2 cellular contexts compared by ENCODE assay signal in the genomic region with DNA sequence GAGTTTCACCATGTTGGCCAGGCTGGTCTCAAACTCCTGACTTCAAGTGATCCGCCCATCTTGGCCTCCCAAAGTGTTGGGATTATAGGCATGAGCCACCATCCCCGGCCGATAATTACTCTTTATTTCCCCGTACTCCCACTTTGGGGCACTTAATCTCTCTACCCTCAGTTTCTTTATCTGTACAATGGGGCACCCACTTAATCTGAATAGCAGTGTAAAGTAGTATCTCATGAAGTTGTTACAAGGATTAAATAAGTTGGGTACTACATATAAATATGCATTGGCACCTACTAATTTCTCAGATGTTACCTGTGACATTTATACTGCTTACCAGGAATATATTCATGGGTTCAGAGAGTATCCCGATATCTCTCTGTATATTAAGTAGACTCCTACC.
TF ChIP-seq lines count a peak whose summit lies in the region.

No MANE protein-coding gene starts in this region.

TF ChIP-seq in HepG2, 621 proteins besides CTCF, POLR2A, EP300 and RAD21:
- peak; percentile 61 for TF ChIP-seq ZNF629 (CRISPR knock-in tag; conservative IDR thresholded peaks at IDR 0.05)
- TF ChIP-seq, protein P1, sequence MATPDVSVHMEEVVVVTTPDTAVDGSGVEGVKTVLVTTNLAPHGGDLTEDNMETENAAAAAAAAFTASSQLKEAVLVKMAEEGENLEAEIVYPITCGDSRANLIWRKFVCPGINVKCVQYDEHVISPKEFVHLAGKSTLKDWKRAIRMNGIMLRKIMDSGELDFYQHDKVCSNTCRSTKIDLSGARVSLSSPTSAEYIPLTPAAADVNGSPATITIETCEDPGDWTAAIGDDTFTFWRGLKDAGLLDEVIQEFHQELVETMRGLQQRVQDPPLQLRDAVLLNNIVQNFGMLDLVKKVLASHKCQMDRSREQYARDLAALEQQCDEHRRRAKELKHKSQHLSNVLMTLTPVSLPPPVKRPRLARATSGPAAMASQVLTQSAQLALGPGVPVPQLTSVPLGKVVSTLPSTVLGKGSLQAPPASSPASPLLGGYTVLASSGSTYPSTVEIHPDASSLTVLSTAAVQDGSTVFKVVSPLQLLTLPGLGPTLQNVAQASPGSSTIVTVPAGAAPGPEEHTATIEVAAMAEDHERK (CRISPR knock-in tag; IDR thresholded peaks at IDR 0.05; ENCODE audit: low read depth) = no peak

TF ChIP-seq in K562, 482 proteins besides CTCF, POLR2A, EP300 and RAD21:
- TF ChIP-seq BCOR (IDR thresholded peaks at IDR 0.05) (0 out of 2 replicates have a peak, but pooled peaks have one; percentile 45), PHF20 (IDR thresholded peaks at IDR 0.05; ENCODE audit: partially characterized antibody) (no peak), KDM1A (IDR thresholded peaks at IDR 0.05) (peak in 1 of 2 experiments; percentile 41; a peak in 1 of 4 replicates), RBM25 (IDR thresholded peaks at IDR 0.05; ENCODE audit: low read depth, low read length, severe bottlenecking) (peak; percentile 79), ADNP (tag; IDR thresholded peaks at IDR 0.05) (0 out of 2 replicates have a peak, but pooled peaks have one; percentile 21), ZBTB8A (IDR thresholded peaks at IDR 0.05; ENCODE audit: partially characterized antibody) (no peak)
